Comparison of ENCODE assay signal across 8 cellular contexts in genomic region chr11:34068098-34068497, GRCh38. TPM values are rescaled to one million over a fixed set of nuclear protein-coding genes. Genes with fewer than 3 reads are reported as not detected.
DNase-seq lines count a peak whose midpoint lies in the region; TF ChIP-seq lines count a peak whose summit lies in the region.

No MANE protein-coding gene starts in this region.

- H3K27me3 Mint-ChIP-seq in activated T-cell treated with anti-CD3 and anti-CD28 coated beads, Interleukin-2, amount 50 U/mL, for 24 hours = no peaks in the 10 kb centered on the region

- no peaks in the 10 kb centered on the region for H3K9me3 ChIP-seq in spleen

- in situ Hi-C loops in SK-MEL-5 (cut with HindIII; ENCODE audit: low pct_unique_long_range_greater_than_20kb, low sequenced_read_pairs) = no loop called here

- no peaks in the 10 kb centered on the region for H3K27me3 ChIP-seq in spleen (replicated peaks in 1 of 7)

- H3K4me3 Mint-ChIP-seq in activated T-cell treated with anti-CD3 and anti-CD28 coated beads, Interleukin-2, amount 50 U/mL, for 24 hours = no peak overlapping the region

- H3K4me3 ChIP-seq in fibroblast of the aortic adventitia (ENCODE audit: low read depth, low read length) (no peak overlapping the region), spleen (peak overlapping the region in 1 of 8 donors; percentile 8)

- peaks cover 4 to 59% (median 17%) of the 10 kb centered on the region in 6 donors for H3K36me3 ChIP-seq in spleen

- no peak for DNase-seq in activated T-cell treated with anti-CD3 and anti-CD28 coated beads, Interleukin-2, amount 50 U/mL, for 24 hours
- DNase-seq in activated T-cell treated with anti-CD3 and anti-CD28 coated beads for 4 hours (no peak), SK-MEL-5 (ENCODE audit: low read depth, low spot score) (peak; percentile 38), fibroblast of the aortic adventitia (ENCODE audit: low read depth) (peak; percentile 75), spleen (no peak), NCI-H2029 treated with DMSO at 0.1 percent for 48 hours (lab: John Stamatoyannopoulos, UW) (no peak), NCI-H2107 treated with DMSO at 0.1 percent for 48 hours (lab: John Stamatoyannopoulos, UW; ENCODE audit: unreplicated experiment) (no peak), C1 segment of cervical spinal cord (lab: John Stamatoyannopoulos, UW) (no peak)

- peak overlapping the region in 7 of 8 donors; percentile 10 to 76 (median 40) for H3K27ac ChIP-seq in spleen

- H3K27ac Mint-ChIP-seq in activated T-cell treated with anti-CD3 and anti-CD28 coated beads, Interleukin-2, amount 50 U/mL, for 24 hours = peak overlapping the region; percentile 53

- 54 to 71% (median 60%) methylated on average over 2 of the region's 2 CpGs for WGBS in spleen, 5 donors

- TF ChIP-seq CTCF in fibroblast of the aortic adventitia (IDR thresholded peaks at IDR 0.05; ENCODE audit: insufficient read depth, low read length) = no peak
- TF ChIP-seq CTCF in spleen (IDR thresholded peaks at IDR 0.05 in 8 of 11, conservative IDR thresholded peaks at IDR 0.05 in 3 of 11) = no peak

- H3K9me3 Mint-ChIP-seq in activated T-cell treated with anti-CD3 and anti-CD28 coated beads, Interleukin-2, amount 50 U/mL, for 24 hours = no peaks in the 10 kb centered on the region

- peaks cover 85% of the 10 kb centered on the region for H3K36me3 Mint-ChIP-seq in activated T-cell treated with anti-CD3 and anti-CD28 coated beads, Interleukin-2, amount 50 U/mL, for 24 hours (ENCODE audit: low read depth)

- H3K4me1 Mint-ChIP-seq in activated T-cell treated with anti-CD3 and anti-CD28 coated beads, Interleukin-2, amount 50 U/mL, for 24 hours (ENCODE audit: low read depth) = peaks cover 70% of the 10 kb centered on the region

- peaks cover 22 to 99% (median 76%) of the 10 kb centered on the region in 6 donors for H3K4me1 ChIP-seq in spleen

- no peak for TF ChIP-seq POLR2A in spleen (IDR thresholded peaks at IDR 0.05)

- intact Hi-C loops in spleen (cut with DNase I; ENCODE audit: low total_unique reads) = no loop called here

RNA-seq across cellular contexts. Expression of gene CAPRIN1, which starts 16.6 kb away (rescaled TPM):
- 172 and 176 TPM in 2 replicates for total RNA-seq in SK-MEL-5 (2014; rRNA removed; shearing (Covaris generic))
- polyA plus RNA-seq in SK-MEL-5 (2015; cell fraction: cytosol; rRNA removed) = 197 and 236 TPM in 2 replicates
- polyA plus RNA-seq in SK-MEL-5 (2015; cell fraction: nucleus; rRNA removed) = 166 and 201 TPM in 2 replicates
- total RNA-seq in fibroblast of the aortic adventitia (ENCODE audit: low replicate concordance) = 188 and 295 TPM in 2 replicates
- 100 to 1,000 TPM; 151 to 188 (median 159) TPM for total RNA-seq in spleen
- polyA plus RNA-seq in spleen = 10 to 100 TPM; 44.9 to 67.0 (median 65.4) TPM

RNA-seq across cellular contexts. Expression of gene NAT10, which starts 37.3 kb away (rescaled TPM):
- 38.0 and 43.3 TPM in 2 replicates for total RNA-seq in SK-MEL-5 (2014; rRNA removed; shearing (Covaris generic))
- 44.1 and 60.8 TPM in 2 replicates for polyA plus RNA-seq in SK-MEL-5 (2015; cell fraction: cytosol; rRNA removed)
- 62.5 and 81.0 TPM in 2 replicates for polyA plus RNA-seq in SK-MEL-5 (2015; cell fraction: nucleus; rRNA removed)
- total RNA-seq in fibroblast of the aortic adventitia (ENCODE audit: low replicate concordance) = 27.3 and 29.3 TPM in 2 replicates
- total RNA-seq in spleen = 10 to 100 TPM; 27.6 to 64.5 (median 45.4) TPM
- polyA plus RNA-seq in spleen = 10 to 100 TPM; 31.4 to 37.3 (median 37.3) TPM

Comparison
In these comparisons a context has a peak if more than half of its experiments do, and no peak if none do; other contexts are left out.
1. DNase-seq: peak in SK-MEL-5 (single experiment) and fibroblast of the aortic adventitia (single experiment); none in activated T-cell treated with anti-CD3 and anti-CD28 coated beads, Interleukin-2, amount 50 U/mL, for 24 hours (single experiment), activated T-cell treated with anti-CD3 and anti-CD28 coated beads for 4 hours (single experiment), spleen (single experiment), NCI-H2029 treated with DMSO at 0.1 percent for 48 hours (single experiment), NCI-H2107 treated with DMSO at 0.1 percent for 48 hours (single experiment) and C1 segment of cervical spinal cord (0 of 14).